28 cellular contexts compared by ENCODE assay signal in genomic region chr2:171841996-171842395, GRCh38.
"Had no signal": no experiment of that assay in that cellular context is flagged by ENCODE, and none has a peak within 500 bp of the region (broad histone marks: within the 10 kb centered on the region; RNA-seq: fewer than 3 reads in every experiment).

No MANE protein-coding gene starts in this region.

- H3K4me3 ChIP-seq: colonic mucosa, coronary artery, dorsolateral prefrontal cortex, esophagus muscularis mucosa, esophagus squamous epithelium, gastrocnemius medialis, gastroesophageal sphincter, heart left ventricle, heart right ventricle, hepatocyte had no signal

- FAIRE-seq: endometrium, endothelial cell of umbilical vein, frontal cortex had no signal

- DNase-seq: colonic mucosa; cortex of kidney; dermis blood vessel endothelial cell; dorsolateral prefrontal cortex; effector CD4-positive, alpha-beta T cell; effector CD8-positive, alpha-beta T cell; effector memory CD4-positive, alpha-beta T cell; effector memory CD8-positive, alpha-beta T cell; endodermal cell; erythroblast; esophagus squamous epithelium; foreskin fibroblast; foreskin keratinocyte; foreskin melanocyte; gastrocnemius medialis; glutamatergic neuron; head of caudate nucleus; heart left ventricle; heart right ventricle had no signal

- H3K36me3 ChIP-seq: colonic mucosa had no signal

- H3K4me2 ChIP-seq: hepatocyte had no signal

- H3K9me3 ChIP-seq: colonic mucosa, esophagus muscularis mucosa, esophagus squamous epithelium, gastrocnemius medialis, gastroesophageal sphincter, heart left ventricle, heart right ventricle had no signal

- H3K79me2 ChIP-seq: hepatocyte had no signal

- ATAC-seq: effector memory CD8-positive, alpha-beta T cell; esophagus mucosa; foreskin keratinocyte; gastrocnemius medialis; gastroesophageal sphincter; heart left ventricle; heart right ventricle had no signal

- H3K27me3 ChIP-seq: colonic mucosa, dorsolateral prefrontal cortex, esophagus muscularis mucosa, esophagus squamous epithelium, foreskin keratinocyte, gastrocnemius medialis, gastroesophageal sphincter, heart left ventricle, heart right ventricle, hepatocyte had no signal

- H3K4me1 ChIP-seq: colonic mucosa, esophagus muscularis mucosa, esophagus squamous epithelium, foreskin keratinocyte, gastroesophageal sphincter had no signal

- H2AFZ ChIP-seq: hepatocyte had no signal

- H3K27ac ChIP-seq: colonic mucosa, coronary artery, dorsolateral prefrontal cortex, epithelial cell of prostate, esophagus muscularis mucosa, esophagus squamous epithelium, foreskin keratinocyte, gastrocnemius medialis, gastroesophageal sphincter, heart left ventricle, heart right ventricle, hepatocyte had no signal
